ENCODE assay signal across 33 cellular contexts in genomic region chrX:71953946-71954345, GRCh38. TPM values are rescaled to one million over a fixed set of nuclear protein-coding genes. Genes with fewer than 3 reads are reported as not detected.
DNase-seq lines count a peak whose midpoint lies in the region; ATAC-seq, FAIRE-seq and TF ChIP-seq lines count a peak whose summit lies in the region.
"Had no signal": no experiment of that assay in that cellular context is flagged by ENCODE, and none has a peak within 500 bp of the region (broad histone marks: within the 10 kb centered on the region; RNA-seq: fewer than 3 reads in every experiment).

No MANE protein-coding gene starts in this region.

- H2AK5ac ChIP-seq in H1 (ENCODE audit: low read depth, low read length): 0 out of 2 replicates have a peak overlapping the region, but pooled peaks have one; percentile 39

- no peak for TF ChIP-seq POLR2A in H1 (IDR thresholded peaks at IDR 0.05; ENCODE audit: control extremely low read depth in 1 of 2, low read depth in 2 of 2, low read length in 2 of 2)

- no peak overlapping the region for H2BK120ac ChIP-seq in H1 (replicated peaks; ENCODE audit: low read depth, low read length)

- TF ChIP-seq EP300 in H1 (IDR thresholded peaks at IDR 0.05; ENCODE audit: borderline replicate concordance in 1 of 2, low read depth in 2 of 2, low read length in 2 of 2): no peak

- H3K9me3 ChIP-seq in BE2C (no peaks in the 10 kb centered on the region), H1 (ENCODE audit: insufficient read depth in 2 of 2, low read depth in 1 of 2, low read length in 1 of 2) (no peaks in the 10 kb centered on the region), muscle layer of colon (ENCODE audit: low read length) (no peaks in the 10 kb centered on the region)
- no peaks in the 10 kb centered on the region for H3K9me3 ChIP-seq in effector memory CD4-positive, alpha-beta T cell (ENCODE audit: control insufficient read depth, low read length)
- H3K9me3 ChIP-seq: adrenal gland, left lung had no signal

- H3K36me3 ChIP-seq in BE2C (no peaks in the 10 kb centered on the region), H1 (ENCODE audit: control insufficient read depth in 2 of 4, insufficient read depth in 4 of 4, low read length in 3 of 4) (no peaks in the 10 kb centered on the region), muscle layer of colon (ENCODE audit: insufficient read depth, low read length) (no peaks in the 10 kb centered on the region)
- no peaks in the 10 kb centered on the region for H3K36me3 ChIP-seq in effector memory CD4-positive, alpha-beta T cell (ENCODE audit: control insufficient read depth, insufficient read depth, low read length)
- H3K36me3 ChIP-seq: adrenal gland, brain microvascular endothelial cell, left lung had no signal

- no peak overlapping the region for H4K5ac ChIP-seq in H1 (ENCODE audit: insufficient read length, low read depth, low read length)

- H3K27ac ChIP-seq in H1 (ENCODE audit: low read depth, low read length): no peak overlapping the region
- H3K27ac ChIP-seq in muscle layer of colon (ENCODE audit: low read depth, low read length): peak overlapping the region; percentile 30
- no peak overlapping the region for H3K27ac ChIP-seq in effector memory CD4-positive, alpha-beta T cell (ENCODE audit: insufficient read depth, low read length, poor library complexity, severe bottlenecking)
- H3K27ac ChIP-seq: adrenal gland, brain microvascular endothelial cell, C4-2B, left lung, parathyroid adenoma, VCaP had no signal

- H3K4me2 ChIP-seq in H1 (ENCODE audit: insufficient read depth in 1 of 2, low read depth in 2 of 2, low read length in 2 of 2): no peak overlapping the region

- H2BK20ac ChIP-seq in H1 (ENCODE audit: low read length): no peak overlapping the region; the same call in 1 of the 2 replicates

- H3K23me2 ChIP-seq in H1 (ENCODE audit: low read depth, low read length): no peaks in the 10 kb centered on the region

- DNase-seq in BE2C: peak; percentile 52
- peak; percentile 5 for DNase-seq in HEK293T (ENCODE audit: extremely low spot score)
- DNase-seq in H1 (ENCODE audit: low read depth in 1 of 2, low spot score in 2 of 2): no peak
- DNase-seq in effector memory CD4-positive, alpha-beta T cell: no peak
- DNase-seq in DMS79 treated with DMSO at 0.1 percent for 48 hours (lab: John Stamatoyannopoulos, UW): no peak
- no peak for DNase-seq in glutamatergic neuron
- DNase-seq: activated CD4-positive, alpha-beta T cell treated with anti-CD3 and anti-CD28 coated beads for 48 hours; activated gamma-delta T cell treated with Interleukin-2 at 50 U/mL for 16 hours; activated T-cell treated with anti-CD3 and anti-CD28 coated beads, Interleukin-2, amount 50 U/mL, for 24 hours; adrenal gland; brain microvascular endothelial cell; Calu3; effector CD4-positive, alpha-beta T cell; EL; erythroblast; hypothalamus; left lung; NCI-H1092 treated with DMSO at 0.1 percent for 48 hours; NCI-H187 treated with DMSO at 0.1 percent for 48 hours; NCI-H526; NK-92 treated with Interleukin-12 subunit alpha and Interleukin-12 subunit beta, amount 100 ng/mL, for 24 hours; PC-3; stimulated activated naive CD4-positive, alpha-beta T cell had no signal

- H3K18ac ChIP-seq in H1 (ENCODE audit: extremely low read depth, low read length): no peak overlapping the region

- H3K36me3 Mint-ChIP-seq in glutamatergic neuron (ENCODE audit: unreplicated experiment): no peaks in the 10 kb centered on the region
- H3K36me3 Mint-ChIP-seq: natural killer cell treated with Interleukin-12 subunit alpha and Interleukin-12 subunit beta and Interleukin-15 and Interleukin-18, amount 100 ng/mL, for 72 hours had no signal

- no peak overlapping the region for H2BK5ac ChIP-seq in H1 (ENCODE audit: low read depth, low read length)

- no peaks in the 10 kb centered on the region for H3K4me1 ChIP-seq in BE2C
- peaks cover 13 to 35% (median 27%) of the 10 kb centered on the region in 4 experiments for H3K4me1 ChIP-seq in H1 (replicated peaks in 1 of 4; ENCODE audit: control insufficient read depth in 3 of 4, insufficient read depth in 4 of 4, low read length in 3 of 4)
- peaks cover 28% of the 10 kb centered on the region for H3K4me1 ChIP-seq in muscle layer of colon (ENCODE audit: insufficient read depth, low read length)
- no peaks in the 10 kb centered on the region for H3K4me1 ChIP-seq in effector memory CD4-positive, alpha-beta T cell (ENCODE audit: control insufficient read depth, insufficient read depth, low read length, poor library complexity, severe bottlenecking)
- H3K4me1 ChIP-seq: adrenal gland, left lung, parathyroid adenoma had no signal

- no peak for TF ChIP-seq RAD21 in H1 (IDR thresholded peaks at IDR 0.05 in 1 of 2, conservative IDR thresholded peaks at IDR 0.05 in 1 of 2; ENCODE audit: low read depth in 2 of 2, low read length in 2 of 2)

- TF ChIP-seq CTCF in BE2C (IDR thresholded peaks at IDR 0.05; ENCODE audit: low read depth, low read length) (no peak), H1 (IDR thresholded peaks at IDR 0.05; ENCODE audit: control extremely low read depth in 1 of 3, insufficient read depth in 1 of 3, low read depth in 1 of 3, low read length in 3 of 3) (no peak), glutamatergic neuron (IDR thresholded peaks at IDR 0.05; ENCODE audit: partially characterized antibody, unreplicated experiment) (no peak)

- peaks cover 22% of the 10 kb centered on the region for H3K4me1 Mint-ChIP-seq in glutamatergic neuron (ENCODE audit: low read depth, unreplicated experiment)

- H3K4ac ChIP-seq in H1 (replicated peaks; ENCODE audit: insufficient read length, low read depth, low read length): no peak overlapping the region

- POLR2A ChIA-PET in HEK293T (lab: Yijun Ruan, JAX): no interaction called here
- POLR2A ChIA-PET in H1 (lab: Charles Lee; ENCODE audit: partially characterized antibody): interaction anchor here (1.8 to 2.1 kb wide), 2 partner anchors 43 to 50 kb away, joined by 6 to 8 read pairs; partner anchors contain the start of gene NHSL2

- H3K23ac ChIP-seq in H1 (ENCODE audit: insufficient read length): no peak overlapping the region

- no peak overlapping the region for H3K56ac ChIP-seq in H1 (replicated peaks; ENCODE audit: insufficient read length, low read depth, low read length)

- H3K14ac ChIP-seq in H1 (ENCODE audit: insufficient read length): no peak overlapping the region

- no peak overlapping the region for H3K4me3 Mint-ChIP-seq in glutamatergic neuron (ENCODE audit: unreplicated experiment)
- H3K4me3 Mint-ChIP-seq: activated T-cell treated with anti-CD3 and anti-CD28 coated beads, Interleukin-2, amount 50 U/mL, for 24 hours; natural killer cell treated with Interleukin-12 subunit alpha and Interleukin-12 subunit beta and Interleukin-15 and Interleukin-18, amount 100 ng/mL, for 72 hours had no signal

- no peak overlapping the region for H2BK12ac ChIP-seq in H1 (ENCODE audit: low read depth, low read length)

- H3K27me3 ChIP-seq in BE2C (no peaks in the 10 kb centered on the region), H1 (replicated peaks in 1 of 4; ENCODE audit: control insufficient read depth in 3 of 4, extremely low read depth in 1 of 4, insufficient read depth in 3 of 4, low read length in 3 of 4) (no peaks in the 10 kb centered on the region), muscle layer of colon (ENCODE audit: control insufficient read depth in 1 of 2, insufficient read depth in 2 of 2, low read length in 2 of 2) (peaks cover 0 to 5% of the 10 kb centered on the region in 2 donors)
- H3K27me3 ChIP-seq in effector memory CD4-positive, alpha-beta T cell (replicated peaks; ENCODE audit: control insufficient read depth, insufficient read depth, low read length, poor library complexity, severe bottlenecking): no peaks in the 10 kb centered on the region
- H3K27me3 ChIP-seq: brain microvascular endothelial cell had no signal

- CTCF ChIA-PET in HEK293T (lab: Yijun Ruan, JAX) (interaction anchor here (1.2 kb wide), 1 partner anchor 12 kb away, joined by 4 read pairs; no protein-coding TSS in a partner anchor), H1 (lab: Charles Lee; ENCODE audit: partially characterized antibody) (interaction anchor here (0.8 to 2.4 kb wide), 9 partner anchors 14 to 64 kb away, joined by 3 to 9 read pairs (median 4); no protein-coding TSS in a partner anchor)

- no peak overlapping the region for H2BK15ac ChIP-seq in H1 (ENCODE audit: low read length)

- WGBS in H1 (ENCODE audit: extremely low coverage in 1 of 2, insufficient coverage in 1 of 2, insufficient read length in 1 of 2, insufficient replicate concordance in 2 of 2, low coverage in 1 of 2, low lambda C conversion rate in 2 of 2, missing lambda C conversion rate in 1 of 2), 2 experiments: 70% methylated on average over 2 of the region's 2 CpGs; no CpG with 5 or more reads in 1 of the 2 experiments

- ATAC-seq in HG02970 (IDR thresholded peaks at IDR 0.05; ENCODE audit: low FRiP score, unreplicated experiment): no peak
- ATAC-seq: left lung; natural killer cell treated with Interleukin-12 subunit alpha and Interleukin-12 subunit beta and Interleukin-15 and Interleukin-18, amount 100 ng/mL, for 72 hours; PC-3 had no signal

- peaks cover 2% of the 10 kb centered on the region for H3K9me3 Mint-ChIP-seq in glutamatergic neuron (ENCODE audit: unreplicated experiment)
- H3K9me3 Mint-ChIP-seq: activated T-cell treated with anti-CD3 and anti-CD28 coated beads, Interleukin-2, amount 50 U/mL, for 24 hours; natural killer cell treated with Interleukin-12 subunit alpha and Interleukin-12 subunit beta and Interleukin-15 and Interleukin-18, amount 100 ng/mL, for 72 hours had no signal

- no peaks in the 10 kb centered on the region for H4K20me1 ChIP-seq in H1 (replicated peaks in 1 of 2; ENCODE audit: control insufficient read depth in 1 of 2, insufficient read depth in 2 of 2, low read length in 2 of 2)

- peaks cover 2% of the 10 kb centered on the region for H3K27me3 Mint-ChIP-seq in glutamatergic neuron (ENCODE audit: unreplicated experiment)

- H3K9ac ChIP-seq in H1 (replicated peaks in 1 of 4; ENCODE audit: extremely low read depth in 1 of 4, low read depth in 3 of 4, low read length in 3 of 4): no peak overlapping the region
- no peak overlapping the region for H3K9ac ChIP-seq in muscle layer of colon (ENCODE audit: low read length)
- H3K9ac ChIP-seq: parathyroid adenoma had no signal

- no peak overlapping the region for H4K8ac ChIP-seq in H1 (ENCODE audit: extremely low read depth, insufficient read depth, low read length)

- no peak overlapping the region for H3K27ac Mint-ChIP-seq in glutamatergic neuron (ENCODE audit: unreplicated experiment)
- H3K27ac Mint-ChIP-seq: activated T-cell treated with anti-CD3 and anti-CD28 coated beads, Interleukin-2, amount 50 U/mL, for 24 hours; natural killer cell treated with Interleukin-12 subunit alpha and Interleukin-12 subunit beta and Interleukin-15 and Interleukin-18, amount 100 ng/mL, for 72 hours had no signal

- no peak overlapping the region for H3K4me3 ChIP-seq in BE2C (ENCODE audit: low read depth, low read length)
- no peak overlapping the region for H3K4me3 ChIP-seq in H1 (ENCODE audit: extremely low read depth in 1 of 4, insufficient read depth in 2 of 4, low read depth in 3 of 4, low read length in 4 of 4)
- H3K4me3 ChIP-seq in muscle layer of colon (ENCODE audit: low read depth in 1 of 2, low read length in 2 of 2): no peak overlapping the region
- no peak overlapping the region for H3K4me3 ChIP-seq in effector memory CD4-positive, alpha-beta T cell (ENCODE audit: insufficient read depth, low read depth, low read length, poor library complexity, severe bottlenecking)
- H3K4me3 ChIP-seq: adrenal gland, left lung had no signal

- no peak overlapping the region for H2AFZ ChIP-seq in H1 (ENCODE audit: low read length)
- H2AFZ ChIP-seq: parathyroid adenoma had no signal

- FAIRE-seq in H1 (lab: Jason Lieb, UNC): no peak
- FAIRE-seq: colon, frontal cortex, GM12891, islet of Langerhans had no signal

- H3K79me1 ChIP-seq in H1 (ENCODE audit: low read depth, low read length): no peaks in the 10 kb centered on the region

- H3K79me2 ChIP-seq in H1 (ENCODE audit: control insufficient read depth in 1 of 2, insufficient read depth in 2 of 2, low read length in 2 of 2): peaks cover 0 to 22% of the 10 kb centered on the region in 2 experiments; a peak in 2 of 4 replicates
- H3K79me2 ChIP-seq: parathyroid adenoma had no signal

- no peak overlapping the region for H4K91ac ChIP-seq in H1 (replicated peaks; ENCODE audit: insufficient read length, low read length)

RNA-seq across cellular contexts. Expression of gene NHSL2, which starts 43.3 kb away (rescaled TPM):
- 23.8 TPM for polyA plus RNA-seq in BE2C (2012; ENCODE audit: insufficient read depth, insufficient read length, low read depth)
- total RNA-seq in H1 (2021; fragmentation: NEBNext Ultra II Directional; extraction: Animal tissue kit (Norgen Biotek cat#: 25700)): 6.8 and 7.2 TPM in 2 replicates
- polyA plus RNA-seq in H1 (2011; rRNA removed): 3.7 and 4.0 TPM in 2 replicates
- 2.6 TPM for polyA plus RNA-seq in H1 (2011; cell fraction: cytosol; rRNA removed)
- 8.2 TPM for polyA plus RNA-seq in H1 (2011; cell fraction: nucleus; rRNA removed)
- polyA plus RNA-seq in H1 (2012, experiment 1 of 2): 2.7 to 3.6 TPM (median 3.0 TPM) in 4 replicates
- polyA plus RNA-seq in H1 (2012, experiment 2 of 2): 0.49 TPM
- 3.6 TPM for polyA plus RNA-seq in H1 (2013, experiment 1 of 2)
- 3.1 TPM for polyA plus RNA-seq in H1 (2013, experiment 2 of 2)
- 14.8 and 15.6 TPM in 2 replicates for polyA minus RNA-seq in H1 (2011; rRNA and poly(A)+ RNA removed)
- polyA minus RNA-seq in H1 (2011; cell fraction: cytosol; rRNA and poly(A)+ RNA removed): 5.2 TPM
- polyA minus RNA-seq in H1 (2011; cell fraction: nucleus; rRNA and poly(A)+ RNA removed): 16.6 TPM
- total RNA-seq in glutamatergic neuron (ENCODE audit: unreplicated experiment): 7.3 TPM

Comparison
In these comparisons a context has a peak if more than half of its experiments do, and no peak if none do; other contexts are left out.
1. DNase-seq: peak in BE2C (single experiment) and HEK293T (single experiment); none in H1 (0 of 2), effector memory CD4-positive, alpha-beta T cell (0 of 3), DMS79 treated with DMSO at 0.1 percent for 48 hours (single experiment) and glutamatergic neuron (single experiment).